ENCODE assay signal across 29 cellular contexts in genomic region chr19:39825531-39826076, GRCh38. TPM values are rescaled to one million over a fixed set of nuclear protein-coding genes. Genes with fewer than 3 reads are reported as not detected.
A peak's percentile ranks its signal among the peaks of the same experiment; 100 is the strongest.
DNase-seq lines count a peak whose midpoint lies in the region; ATAC-seq and TF ChIP-seq lines count a peak whose summit lies in the region.
"Had no signal": no experiment of that assay in that cellular context is flagged by ENCODE, and none has a peak within 500 bp of the region (broad histone marks: within the 10 kb centered on the region; RNA-seq: fewer than 3 reads in every experiment).

No MANE protein-coding gene starts in this region.

- no peak for TF ChIP-seq CTCF in CD4-positive, alpha-beta T cell (IDR thresholded peaks at IDR 0.05)
- TF ChIP-seq CTCF in esophagus muscularis mucosa (IDR thresholded peaks at IDR 0.05) = no peak

- no peaks in the 10 kb centered on the region for H3K9me3 ChIP-seq in CD4-positive, alpha-beta T cell (ENCODE audit: control insufficient read depth, low read length)
- no peaks in the 10 kb centered on the region for H3K9me3 ChIP-seq in Karpas-422 (ENCODE audit: low read length)
- no peaks in the 10 kb centered on the region for H3K9me3 ChIP-seq in esophagus muscularis mucosa
- H3K9me3 ChIP-seq: lower lobe of right lung, mucosa of descending colon, thoracic aorta had no signal

- H3K4me1 Mint-ChIP-seq in CD4-positive, alpha-beta T cell (ENCODE audit: low read depth) = no peaks in the 10 kb centered on the region

- no peaks in the 10 kb centered on the region for H4K20me1 ChIP-seq in Karpas-422 (ENCODE audit: insufficient read depth, low read depth, low read length)

- CTCF ChIA-PET in CD4-positive, alpha-beta T cell (lab: Charles Lee) = no interaction called here

- no peak for ATAC-seq in CD4-positive, alpha-beta T cell (ENCODE audit: poor library complexity)
- no peak for ATAC-seq in sciatic nerve

- no peaks in the 10 kb centered on the region for H3K27me3 ChIP-seq in CD4-positive, alpha-beta T cell (ENCODE audit: control insufficient read depth, insufficient read depth, low read length)
- H3K27me3 ChIP-seq in Karpas-422 (ENCODE audit: low read length) = no peaks in the 10 kb centered on the region
- H3K27me3 ChIP-seq in esophagus muscularis mucosa = no peaks in the 10 kb centered on the region
- H3K27me3 ChIP-seq: hepatocyte had no signal

- 91% methylated on average over 9 of the region's 17 CpGs for WGBS in esophagus muscularis mucosa

- no peaks in the 10 kb centered on the region for H3K27me3 Mint-ChIP-seq in CD4-positive, alpha-beta T cell
- H3K27me3 Mint-ChIP-seq: activated B cell treated with CpG ODN at 0.5 μM for 24 hours; activated CD8-positive, alpha-beta memory T cell treated with anti-CD3 and anti-CD28 coated beads, Interleukin-2, amount 10 ng/mL, durations not matched to agents 7 days and 5 days; central memory CD8-positive, alpha-beta T cell; T-cell had no signal

- POLR2A ChIA-PET in CD4-positive, alpha-beta T cell (lab: Charles Lee) = interaction anchor here (2.4 kb wide), 1 partner anchor 8 kb away, joined by 14 read pairs; the partner anchor contains the start of gene DYRK1B

- H3K36me3 ChIP-seq in Karpas-422 (ENCODE audit: insufficient read depth, low read length) (peaks cover 40% of the 10 kb centered on the region), esophagus muscularis mucosa (peaks cover 42 to 64% (median 56%) of the 10 kb centered on the region in 4 donors)

- H3K4me2 ChIP-seq in Karpas-422 (ENCODE audit: low read depth, low read length, poor library complexity, severe bottlenecking) = peak overlapping the region; percentile 29

- H3K9me2 ChIP-seq in Karpas-422 (replicated peaks; ENCODE audit: insufficient read depth, low read length) = no peaks in the 10 kb centered on the region

- no peak for DNase-seq in CD4-positive, alpha-beta T cell
- no peak for DNase-seq in Karpas-422
- no peak for DNase-seq in esophagus muscularis mucosa (ENCODE audit: extremely low spot score)
- peak; percentile 59 for DNase-seq in sciatic nerve (ENCODE audit: low spot score)
- DNase-seq in EL = no peak
- DNase-seq in ecto neural progenitor cell (ENCODE audit: low spot score) = no peak
- DNase-seq in activated naive CD4-positive, alpha-beta T cell treated with anti-CD3 and anti-CD28 coated beads, Interleukin-2, amount 50 U/mL, for 16 hours = no peak
- DNase-seq: activated B cell treated with CpG ODN at 0.5 μM for 24 hours; activated CD4-positive, alpha-beta T cell treated with anti-CD3 and anti-CD28 coated beads, Interleukin-2, amount 50 U/mL, for 4 hours; activated CD8-positive, alpha-beta memory T cell treated with anti-CD3 and anti-CD28 coated beads, Interleukin-2, amount 10 ng/mL, durations not matched to agents 7 days and 5 days; activated naive CD4-positive, alpha-beta T cell; activated T-cell treated with anti-CD3 and anti-CD28 coated beads, Interleukin-2, amount 50 U/mL, for 48 hours; COR-L47; dermis blood vessel endothelial cell; GDM1; lower lobe of right lung; NCI-H1436 treated with DMSO at 0.1 percent for 48 hours; stimulated activated CD4-positive, alpha-beta T cell treated with anti-CD3 and anti-CD28 coated beads, Interleukin-1b, Interleukin-23, amount 100 ng/mL, for 48 hours; stimulated activated naive CD8-positive, alpha-beta T cell treated with anti-CD3 and anti-CD28 coated beads, Interleukin-15, Interleukin-2, amounts not matched to agents 100 U/mL and 50 U/mL, for 24 hours; T-cell had no signal

- no peak for TF ChIP-seq POLR2A in esophagus muscularis mucosa (IDR thresholded peaks at IDR 0.05; ENCODE audit: low read depth)

- H3K27ac ChIP-seq in CD4-positive, alpha-beta T cell (ENCODE audit: low read depth, low read length) = peak overlapping the region; percentile 52
- H3K27ac ChIP-seq in Karpas-422 (ENCODE audit: low read length) = no peak overlapping the region
- H3K27ac ChIP-seq in esophagus muscularis mucosa (replicated peaks in 1 of 4) = peak overlapping the region in 3 of 4 donors; percentile 53 to 88 (median 81)

- H3K4me3 ChIP-seq in Karpas-422 (ENCODE audit: low read length) (no peak overlapping the region; the same call in 1 of the 2 replicates), esophagus muscularis mucosa (no peak overlapping the region)
- H3K4me3 ChIP-seq: hepatocyte, mucosa of descending colon, smooth muscle cell had no signal

- no peak overlapping the region for H3K9ac ChIP-seq in Karpas-422 (ENCODE audit: low read length)
- H3K9ac ChIP-seq: parathyroid adenoma had no signal

- H3K79me2 ChIP-seq in Karpas-422 (ENCODE audit: low read length) = no peaks in the 10 kb centered on the region

- H3K4me3 Mint-ChIP-seq in CD4-positive, alpha-beta T cell = no peak overlapping the region
- H3K4me3 Mint-ChIP-seq: activated B cell treated with CpG ODN at 0.5 μM for 24 hours; activated CD8-positive, alpha-beta memory T cell treated with anti-CD3 and anti-CD28 coated beads, Interleukin-2, amount 10 ng/mL, durations not matched to agents 7 days and 5 days; central memory CD8-positive, alpha-beta T cell; nephron; T-cell had no signal

- no peak overlapping the region for H3K27ac Mint-ChIP-seq in CD4-positive, alpha-beta T cell
- H3K27ac Mint-ChIP-seq: activated B cell treated with CpG ODN at 0.5 μM for 24 hours; activated CD8-positive, alpha-beta memory T cell treated with anti-CD3 and anti-CD28 coated beads, Interleukin-2, amount 10 ng/mL, durations not matched to agents 7 days and 5 days; nephron had no signal

- no peaks in the 10 kb centered on the region for H3K9me3 Mint-ChIP-seq in CD4-positive, alpha-beta T cell
- H3K9me3 Mint-ChIP-seq: activated B cell treated with CpG ODN at 0.5 μM for 24 hours; central memory CD8-positive, alpha-beta T cell; nephron; T-cell had no signal

- no peak for TF ChIP-seq EP300 in esophagus muscularis mucosa (IDR thresholded peaks at IDR 0.05)

- H3K4me1 ChIP-seq in Karpas-422 (ENCODE audit: low read length) = peaks cover 34% of the 10 kb centered on the region
- peaks cover 14 to 26% (median 20%) of the 10 kb centered on the region in 4 donors for H3K4me1 ChIP-seq in esophagus muscularis mucosa
- H3K4me1 ChIP-seq: parathyroid adenoma had no signal

- intact Hi-C loops in CD4-positive, alpha-beta T cell (cut with DNase I, micrococcal nuclease) = loop anchor here in 1 of 2 experiments (10.0 kb wide), 1 partner anchor 619 kb away; the partner anchor contains the start of gene SERTAD3
- intact Hi-C loops in esophagus muscularis mucosa (cut with DNase I) = no loop called here
- intact Hi-C loops in sciatic nerve (cut with DNase I) = no loop called here

- H2AFZ ChIP-seq in Karpas-422 (ENCODE audit: low read length) = no peak overlapping the region
- H2AFZ ChIP-seq: hepatocyte had no signal

- H3K36me3 Mint-ChIP-seq in CD4-positive, alpha-beta T cell (ENCODE audit: low read depth) = peaks cover 38% of the 10 kb centered on the region

RNA-seq across cellular contexts. Expression of gene DYRK1B, which starts 8.4 kb away (rescaled TPM):
- total RNA-seq in CD4-positive, alpha-beta T cell = 10 to 100 TPM; 18.9 to 19.4 TPM
- 10.9 and 30.3 TPM in 2 replicates for total RNA-seq in Karpas-422 (2014; rRNA removed; shearing (Covaris generic); ENCODE audit: low replicate concordance)
- total RNA-seq in esophagus muscularis mucosa (10 to 100 TPM in 3 of 4 donors, 1 to 10 TPM in 1; 9.3 to 19.4 (median 15.4) TPM), sciatic nerve (18.3 TPM)

RNA-seq across cellular contexts. Expression of gene FBL, which starts 20.6 kb away (rescaled TPM):
- 100 to 1,000 TPM; 267 to 287 TPM for total RNA-seq in CD4-positive, alpha-beta T cell
- 359 and 384 TPM in 2 replicates for total RNA-seq in Karpas-422 (2014; rRNA removed; shearing (Covaris generic); ENCODE audit: low replicate concordance)
- total RNA-seq in esophagus muscularis mucosa (100 to 1,000 TPM in 2 of 4 donors, 10 to 100 TPM in 2; 90.6 to 142 (median 96.7) TPM), sciatic nerve (132 TPM)

RNA-seq across cellular contexts. Expression of gene LEUTX, which starts 47.0 kb away (rescaled TPM):
- not detected for total RNA-seq in CD4-positive, alpha-beta T cell
- not detected in 2 replicates for total RNA-seq in Karpas-422 (2014; rRNA removed; shearing (Covaris generic); ENCODE audit: low replicate concordance)
- total RNA-seq in esophagus muscularis mucosa (not detected), sciatic nerve (not detected)
- total RNA-seq: activated B cell treated with CpG ODN at 0.5 μM for 24 hours; activated CD8-positive, alpha-beta memory T cell treated with anti-CD3 and anti-CD28 coated beads, Interleukin-2, amount 10 ng/mL, durations not matched to agents 7 days and 5 days; dermis blood vessel endothelial cell; hepatocyte; LHCN-M2; lower lobe of right lung; mucosa of descending colon; SK-MEL-5; smooth muscle cell; T-cell; thoracic aorta had no signal
